In genomic region chr10:90652519-90652918, GRCh38 we compare ENCODE assay signal across 13 cellular contexts.
DNase-seq lines count a peak whose midpoint lies in the region; ATAC-seq and TF ChIP-seq lines count a peak whose summit lies in the region.
"Had no signal": no experiment of that assay in that cellular context is flagged by ENCODE, and none has a peak within 500 bp of the region (broad histone marks: within the 10 kb centered on the region; RNA-seq: fewer than 3 reads in every experiment).

No MANE protein-coding gene starts in this region.

- no peak overlapping the region for H3K27ac ChIP-seq in left lung
- H3K27ac ChIP-seq: HL-60, prostate gland had no signal

- no peaks in the 10 kb centered on the region for H3K4me1 ChIP-seq in left lung
- H3K4me1 ChIP-seq: prostate gland had no signal

- H3K36me3 ChIP-seq in left lung = no peaks in the 10 kb centered on the region
- H3K36me3 ChIP-seq: prostate gland had no signal

- no peak overlapping the region for H3K4me3 ChIP-seq in left lung
- H3K4me3 ChIP-seq: prostate gland had no signal

- H3K9me3 ChIP-seq in left lung = no peaks in the 10 kb centered on the region
- H3K9me3 ChIP-seq: prostate gland had no signal

- TF ChIP-seq POLR2A in erythroblast (IDR thresholded peaks at IDR 0.05; ENCODE audit: low read length) = no peak

- DNase-seq in DMS53 treated with DMSO at 0.1 percent for 48 hours (lab: John Stamatoyannopoulos, UW; ENCODE audit: unreplicated experiment) = peak; percentile 50
- DNase-seq in HuH-7.5 (ENCODE audit: low spot score) = peak; percentile 3
- DNase-seq in amniotic epithelial cell (ENCODE audit: low read depth) = peak; percentile 62
- DNase-seq in left lung = no peak
- no peak for DNase-seq in GM19240 (ENCODE audit: insufficient read length, low spot score)
- DNase-seq in NCI-H2227 treated with DMSO at 0.1 percent for 48 hours (lab: John Stamatoyannopoulos, UW) = no peak
- DNase-seq in erythroblast (lab: John Stamatoyannopoulos, UW) = no peak
- DNase-seq: aorta, GF-D8, NCI-H774 had no signal

- no peak for TF ChIP-seq CTCF in left lung (IDR thresholded peaks at IDR 0.05)

- intact Hi-C loops in left lung (cut with DNase I) = no loop called here

- ATAC-seq in left lung = peak; percentile 75
- no peak for ATAC-seq in GM18517 (IDR thresholded peaks at IDR 0.05; ENCODE audit: unreplicated experiment)

- H3K27me3 ChIP-seq in left lung = no peaks in the 10 kb centered on the region

Comparison
In these comparisons a context has a peak if more than half of its experiments do, and no peak if none do; other contexts are left out.
1. DNase-seq: peak in DMS53 treated with DMSO at 0.1 percent for 48 hours (single experiment), HuH-7.5 (single experiment) and amniotic epithelial cell (single experiment); none in left lung (0 of 2), GM19240 (single experiment), NCI-H2227 treated with DMSO at 0.1 percent for 48 hours (single experiment) and erythroblast (0 of 2).